ENCODE assay signal across 8 cellular contexts in the genomic region with DNA sequence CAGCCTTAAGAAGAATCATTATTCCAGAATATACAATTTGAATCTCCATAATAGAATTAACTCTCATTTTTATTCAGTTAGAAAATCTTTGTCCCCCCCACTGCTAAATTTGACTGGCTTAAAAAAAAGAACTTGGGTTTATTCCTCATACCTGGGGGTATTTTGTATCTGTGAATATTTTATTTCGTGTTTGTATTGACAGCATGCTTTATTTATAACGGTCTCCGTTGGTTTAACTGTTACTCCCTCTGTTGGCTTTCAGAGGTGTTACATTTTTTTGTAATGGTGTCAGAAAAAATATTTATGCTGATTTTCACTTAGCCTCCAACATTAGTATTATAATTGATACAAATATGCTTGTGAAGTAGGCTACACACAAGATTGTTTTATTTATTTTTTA.
DNase-seq lines count a peak whose midpoint lies in the region; ATAC-seq and TF ChIP-seq lines count a peak whose summit lies in the region.

No MANE protein-coding gene starts in this region.

- ATAC-seq in HG02610 (IDR thresholded peaks at IDR 0.05; ENCODE audit: unreplicated experiment) (no peak), GM18502 (IDR thresholded peaks at IDR 0.05; ENCODE audit: poor library complexity, unreplicated experiment) (no peak)

- H3K4me1 Mint-ChIP-seq in nephron, result no peaks in the 10 kb centered on the region
- H3K4me1 Mint-ChIP-seq in Caco-2 (ENCODE audit: low read depth, unreplicated experiment), result no peaks in the 10 kb centered on the region

- H3K36me3 ChIP-seq in Caco-2 (ENCODE audit: control insufficient read depth, insufficient read depth, low read length), result no peaks in the 10 kb centered on the region

- no peaks in the 10 kb centered on the region for H3K27me3 Mint-ChIP-seq in nephron (ENCODE audit: low read depth)
- no peaks in the 10 kb centered on the region for H3K27me3 Mint-ChIP-seq in Caco-2 (ENCODE audit: insufficient read depth, unreplicated experiment)

- no peaks in the 10 kb centered on the region for H3K27me3 ChIP-seq in Caco-2 (replicated peaks; ENCODE audit: control insufficient read depth, insufficient read depth, low read length)

- no peaks in the 10 kb centered on the region for H3K9me3 ChIP-seq in Caco-2

- CTCF ChIA-PET in Caco-2 (lab: Charles Lee), result interaction anchor here (0.7 kb wide), 1 partner anchor 40 kb away, joined by 3 read pairs; a partner anchor contains a TSS

- TF ChIP-seq CTCF in cardiac fibroblast (IDR thresholded peaks at IDR 0.05; ENCODE audit: low read depth, low read length) (peak; percentile 45), nephron (IDR thresholded peaks at IDR 0.05; ENCODE audit: unreplicated experiment in 3 of 3) (peak in 2 of 3 experiments; percentile 33 to 51), Caco-2 (IDR thresholded peaks at IDR 0.05; ENCODE audit: insufficient read depth in 1 of 2, low read depth in 1 of 2, low read length in 1 of 2, severe bottlenecking in 1 of 2, unreplicated experiment in 1 of 2) (peak in 1 of 2 experiments; percentile 34)

- H3K4me3 ChIP-seq in cardiac fibroblast (replicated peaks in 1 of 2; ENCODE audit: low read depth in 2 of 2, low read length in 2 of 2) (no peak overlapping the region), Caco-2 (ENCODE audit: low read depth, low read length) (no peak overlapping the region)

- peaks cover 21% of the 10 kb centered on the region for H3K36me3 Mint-ChIP-seq in nephron (ENCODE audit: low read depth)
- H3K36me3 Mint-ChIP-seq in Caco-2 (ENCODE audit: insufficient read depth, unreplicated experiment), result peaks cover 18% of the 10 kb centered on the region

- H3K9me3 Mint-ChIP-seq in nephron (no peaks in the 10 kb centered on the region), Caco-2 (ENCODE audit: unreplicated experiment) (no peaks in the 10 kb centered on the region)

- POLR2A ChIA-PET in Caco-2 (lab: Charles Lee), result no interaction called here

- H3K4me3 Mint-ChIP-seq in nephron, result no peak overlapping the region
- no peak overlapping the region for H3K4me3 Mint-ChIP-seq in Caco-2 (ENCODE audit: unreplicated experiment)

- DNase-seq in EL (peak; percentile 18), Kasumi-1 (lab: John Stamatoyannopoulos, UW) (peak; percentile 32 to 66), cardiac fibroblast (ENCODE audit: low read depth in 2 of 2) (peak; percentile 40 to 44), Caco-2 (no peak)
- no peak for DNase-seq in stimulated activated naive CD4-positive, alpha-beta T cell treated with Interleukin-2 at 50 U/mL for 16 hours (lab: John Stamatoyannopoulos, UW)

- no peak overlapping the region for H3K27ac Mint-ChIP-seq in nephron
- no peak overlapping the region for H3K27ac Mint-ChIP-seq in Caco-2 (ENCODE audit: unreplicated experiment)

- no TSS peak for BruUV-seq in Caco-2 (replicated peaks; lab: Mats Ljungman, UMichigan)

- no peaks in the 10 kb centered on the region for H3K4me1 ChIP-seq in Caco-2

- intact Hi-C loops in Caco-2 (cut with micrococcal nuclease; ENCODE audit: unreplicated experiment), result loop anchor here (5.0 kb wide), 1 partner anchor 41 kb away; a partner anchor contains a TSS

Comparison
In these comparisons a context has a peak if more than half of its experiments do, and no peak if none do; other contexts are left out.
1. DNase-seq: peak in EL (single experiment), Kasumi-1 (2 of 2) and cardiac fibroblast (2 of 2); none in stimulated activated naive CD4-positive, alpha-beta T cell treated with Interleukin-2 at 50 U/mL for 16 hours (single experiment) and Caco-2 (0 of 2).